Comparison of ENCODE assay signal across 11 cellular contexts in genomic region chr2:230412846-230413245, GRCh38. TPM values are rescaled to one million over a fixed set of nuclear protein-coding genes. Genes with fewer than 3 reads are reported as not detected.
DNase-seq lines count a peak whose midpoint lies in the region; ATAC-seq and TF ChIP-seq lines count a peak whose summit lies in the region.
"Had no signal": no experiment of that assay in that cellular context is flagged by ENCODE, and none has a peak within 500 bp of the region (broad histone marks: within the 10 kb centered on the region; RNA-seq: fewer than 3 reads in every experiment).

No MANE protein-coding gene starts in this region.

- peaks cover 28% of the 10 kb centered on the region for H3K36me3 Mint-ChIP-seq in activated CD8-positive, alpha-beta T cell treated with anti-CD3 and anti-CD28 coated beads, Interleukin-2, amount 10 ng/mL, durations not matched to agents 7 days and 5 days (ENCODE audit: low read depth)
- H3K36me3 Mint-ChIP-seq in memory B cell = peaks cover 3% of the 10 kb centered on the region

- TF ChIP-seq POLR2A in upper lobe of left lung (IDR thresholded peaks at IDR 0.05) = no peak

- peak overlapping the region; percentile 100 for H3K27ac Mint-ChIP-seq in activated CD8-positive, alpha-beta T cell treated with anti-CD3 and anti-CD28 coated beads, Interleukin-2, amount 10 ng/mL, durations not matched to agents 7 days and 5 days
- H3K27ac Mint-ChIP-seq in memory B cell = peak overlapping the region; percentile 99

- H3K27ac ChIP-seq in left ventricle myocardium inferior (replicated peaks) (peak overlapping the region; percentile 96), heart right ventricle (peak overlapping the region in 4 of 10 donors; percentile 93 to 98 (median 96)), upper lobe of left lung (peak overlapping the region; percentile 93 to 97 (median 93))

- no peaks in the 10 kb centered on the region for H3K9me3 Mint-ChIP-seq in activated CD8-positive, alpha-beta T cell treated with anti-CD3 and anti-CD28 coated beads, Interleukin-2, amount 10 ng/mL, durations not matched to agents 7 days and 5 days (ENCODE audit: insufficient read depth)
- no peaks in the 10 kb centered on the region for H3K9me3 Mint-ChIP-seq in memory B cell

- H3K27me3 Mint-ChIP-seq in activated CD8-positive, alpha-beta T cell treated with anti-CD3 and anti-CD28 coated beads, Interleukin-2, amount 10 ng/mL, durations not matched to agents 7 days and 5 days (ENCODE audit: low read depth) = no peaks in the 10 kb centered on the region
- H3K27me3 Mint-ChIP-seq in memory B cell = no peaks in the 10 kb centered on the region

- TF ChIP-seq CTCF in left ventricle myocardium inferior (IDR thresholded peaks at IDR 0.05; ENCODE audit: borderline replicate concordance) (no peak), heart right ventricle (IDR thresholded peaks at IDR 0.05) (no peak), upper lobe of left lung (IDR thresholded peaks at IDR 0.05) (no peak)

- WGBS in heart right ventricle, 2 donors = 66 to 73% methylated on average over 9 of the region's 9 CpGs
- WGBS in upper lobe of left lung, 2 donors = 80 to 81% methylated on average over 9 of the region's 9 CpGs

- POLR2A ChIA-PET in activated CD8-positive, alpha-beta T cell treated with anti-CD3 and anti-CD28 coated beads, Interleukin-2, amount 10 ng/mL, durations not matched to agents 7 days and 5 days (lab: Charles Lee) = interaction anchor here (1.3 to 6.0 kb wide), 4 partner anchors 84 to 194 kb away, joined by 5 to 40 read pairs (median 9); partner anchors contain the start of genes SP110, SP140 and SP140L

- peak overlapping the region; percentile 99 for H3K4me3 Mint-ChIP-seq in activated CD8-positive, alpha-beta T cell treated with anti-CD3 and anti-CD28 coated beads, Interleukin-2, amount 10 ng/mL, durations not matched to agents 7 days and 5 days
- H3K4me3 Mint-ChIP-seq in memory B cell = peak overlapping the region; percentile 99

- H3K9me3 ChIP-seq in left ventricle myocardium inferior (replicated peaks) (no peaks in the 10 kb centered on the region), heart right ventricle (no peaks in the 10 kb centered on the region), upper lobe of left lung (no peaks in the 10 kb centered on the region)

- intact Hi-C loops in left ventricle myocardium inferior (cut with micrococcal nuclease) = no loop called here
- intact Hi-C loops in heart right ventricle (cut with DNase I) = loop anchor here in 2 of 10 donors (5.0 to 10.0 kb wide), 2 partner anchors 34 to 188 kb away; partner anchors contain the start of gene SP140 (in 1 of the 2)

- H3K4me3 ChIP-seq in left ventricle myocardium inferior (no peak overlapping the region), heart right ventricle (peak overlapping the region in 2 of 10 donors; percentile 77 to 88), upper lobe of left lung (no peak overlapping the region)

- peaks cover 73% of the 10 kb centered on the region for H3K4me1 ChIP-seq in left ventricle myocardium inferior
- H3K4me1 ChIP-seq in heart right ventricle = peaks cover 9 to 85% (median 47%) of the 10 kb centered on the region in 9 donors
- peaks cover 49 to 76% (median 52%) of the 10 kb centered on the region in 4 donors for H3K4me1 ChIP-seq in upper lobe of left lung

- ATAC-seq in heart right ventricle (no peak), memory B cell (ENCODE audit: low read depth) (no peak), upper lobe of left lung (ENCODE audit: low FRiP score in 2 of 2) (no peak)
- ATAC-seq in activated CD8-positive, alpha-beta T cell treated with anti-CD3 and anti-CD28 coated beads, Interleukin-2, amount 10 ng/mL, durations not matched to agents 7 days and 5 days = no peak

- CTCF ChIA-PET in activated CD8-positive, alpha-beta T cell treated with anti-CD3 and anti-CD28 coated beads, Interleukin-2, amount 10 ng/mL, durations not matched to agents 7 days and 5 days (lab: Charles Lee) = interaction anchor here (1.0 kb wide), 1 partner anchor 91 kb away, joined by 3 read pairs; no protein-coding TSS in a partner anchor

- peaks cover 73% of the 10 kb centered on the region for H3K4me1 Mint-ChIP-seq in activated CD8-positive, alpha-beta T cell treated with anti-CD3 and anti-CD28 coated beads, Interleukin-2, amount 10 ng/mL, durations not matched to agents 7 days and 5 days (ENCODE audit: low read depth)
- H3K4me1 Mint-ChIP-seq in memory B cell = peaks cover 45% of the 10 kb centered on the region

- no peak for TF ChIP-seq EP300 in upper lobe of left lung (IDR thresholded peaks at IDR 0.05)

- DNase-seq in left ventricle myocardium inferior (no peak), heart right ventricle (no peak), memory B cell (ENCODE audit: low spot score in 2 of 2) (no peak), upper lobe of left lung (no peak), medulla oblongata (ENCODE audit: extremely low spot score) (no peak), NAMALWA (ENCODE audit: low spot score) (no peak), NCI-H187 (lab: John Stamatoyannopoulos, UW) (no peak)
- no peak for DNase-seq in activated CD8-positive, alpha-beta T cell treated with anti-CD3 and anti-CD28 coated beads, Interleukin-2, amount 10 ng/mL, durations not matched to agents 7 days and 5 days
- DNase-seq: mammary epithelial cell; NCI-H1417; stimulated activated CD4-positive, alpha-beta T cell treated with anti-CD3 and anti-CD28 coated beads, Interleukin-4, amount 100 ng/mL, for 24 hours had no signal

- H3K36me3 ChIP-seq in left ventricle myocardium inferior = no peaks in the 10 kb centered on the region
- H3K36me3 ChIP-seq in heart right ventricle = no peaks in the 10 kb centered on the region
- no peaks in the 10 kb centered on the region for H3K36me3 ChIP-seq in upper lobe of left lung

- H3K27me3 ChIP-seq in left ventricle myocardium inferior (ENCODE audit: low read depth) (no peaks in the 10 kb centered on the region), heart right ventricle (no peaks in the 10 kb centered on the region), upper lobe of left lung (no peaks in the 10 kb centered on the region)

RNA-seq across cellular contexts. Expression of gene SP100, which starts 3.2 kb away (rescaled TPM):
- total RNA-seq in left ventricle myocardium inferior (76.9 TPM), heart right ventricle (100 to 1,000 TPM in 1 of 10 donors, 10 to 100 TPM in 9; 45.6 to 123 (median 58.4) TPM), upper lobe of left lung (100 to 1,000 TPM; 117 to 260 (median 153) TPM)
- 10 to 100 TPM; 20.3 to 58.2 TPM for polyA plus RNA-seq in heart right ventricle
- total RNA-seq in activated CD8-positive, alpha-beta T cell treated with anti-CD3 and anti-CD28 coated beads, Interleukin-2, amount 10 ng/mL, durations not matched to agents 7 days and 5 days = 100 to 1,000 TPM; 295 to 309 TPM
